10 cellular contexts compared by ENCODE assay signal in the genomic region with DNA sequence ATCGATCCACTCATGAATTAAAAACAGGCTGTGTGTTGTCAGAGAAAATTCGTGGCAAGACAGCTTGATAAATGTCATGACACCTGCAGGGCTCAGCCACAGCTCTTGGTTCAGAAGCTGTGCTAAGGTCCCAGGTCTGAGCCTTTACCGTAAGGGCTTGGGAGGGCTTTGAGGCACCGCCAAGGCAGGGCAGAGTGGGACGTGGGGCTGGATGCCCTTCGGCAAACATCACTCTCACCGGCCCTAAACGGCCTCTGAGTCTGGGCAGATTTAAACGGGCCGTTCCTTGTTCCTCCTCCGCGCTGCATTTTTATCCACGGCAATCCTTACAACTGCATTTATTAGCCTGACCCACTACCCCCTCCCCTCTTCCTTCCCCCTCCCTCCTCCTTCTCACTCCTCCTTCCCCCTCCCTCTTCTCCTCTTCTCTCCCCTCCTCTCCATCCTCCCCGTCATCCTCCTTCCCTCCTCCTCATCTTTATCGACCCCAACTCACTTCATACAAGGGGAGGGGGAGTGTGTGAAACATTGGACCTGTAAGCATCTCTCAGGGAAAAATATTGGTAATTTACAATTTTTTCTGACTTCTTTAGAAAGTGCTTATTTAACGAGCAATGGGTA. TPM values are rescaled to one million over a fixed set of nuclear protein-coding genes. Genes with fewer than 3 reads are reported as not detected.
A peak's percentile ranks its signal among the peaks of the same experiment; 100 is the strongest.
DNase-seq lines count a peak whose midpoint lies in the region; ATAC-seq and TF ChIP-seq lines count a peak whose summit lies in the region.
"Had no signal": no experiment of that assay in that cellular context is flagged by ENCODE, and none has a peak within 500 bp of the region (broad histone marks: within the 10 kb centered on the region; RNA-seq: fewer than 3 reads in every experiment).

No MANE protein-coding gene starts in this region.

- peak overlapping the region; percentile 39 for H3K4me3 ChIP-seq in WI38 (ENCODE audit: low read depth, low read length)
- H3K4me3 ChIP-seq: tibial artery had no signal

- TF ChIP-seq CTCF in WI38 (IDR thresholded peaks at IDR 0.05; ENCODE audit: low read depth, low read length) = no peak

- peaks cover 90% of the 10 kb centered on the region for H3K4me1 Mint-ChIP-seq in stimulated activated effector memory CD8-positive, alpha-beta T cell treated with anti-CD3 and anti-CD28 coated beads, Interleukin-12 subunit alpha, Interleukin-12 subunit beta, amount 100 ng/mL, for 72 hours

- peaks cover 75% of the 10 kb centered on the region for H3K36me3 Mint-ChIP-seq in stimulated activated effector memory CD8-positive, alpha-beta T cell treated with anti-CD3 and anti-CD28 coated beads, Interleukin-12 subunit alpha, Interleukin-12 subunit beta, amount 100 ng/mL, for 72 hours

- peak overlapping the region; percentile 80 for H3K4me3 Mint-ChIP-seq in stimulated activated effector memory CD8-positive, alpha-beta T cell treated with anti-CD3 and anti-CD28 coated beads, Interleukin-12 subunit alpha, Interleukin-12 subunit beta, amount 100 ng/mL, for 72 hours

- H3K9me3 Mint-ChIP-seq in stimulated activated effector memory CD8-positive, alpha-beta T cell treated with anti-CD3 and anti-CD28 coated beads, Interleukin-12 subunit alpha, Interleukin-12 subunit beta, amount 100 ng/mL, for 72 hours = no peaks in the 10 kb centered on the region

- intact Hi-C loops in left ventricle myocardium superior (cut with micrococcal nuclease) = no loop called here

- H3K27ac Mint-ChIP-seq in stimulated activated effector memory CD8-positive, alpha-beta T cell treated with anti-CD3 and anti-CD28 coated beads, Interleukin-12 subunit alpha, Interleukin-12 subunit beta, amount 100 ng/mL, for 72 hours = peak overlapping the region; percentile 83

- ATAC-seq in left ventricle myocardium superior = peak; percentile 50
- ATAC-seq in stimulated activated effector memory CD8-positive, alpha-beta T cell treated with anti-CD3 and anti-CD28 coated beads, Interleukin-12 subunit alpha, Interleukin-12 subunit beta, amount 100 ng/mL, for 72 hours = no peak
- no peak for ATAC-seq in GM21423 (IDR thresholded peaks at IDR 0.05; ENCODE audit: unreplicated experiment)
- no peak for ATAC-seq in HG03139 (IDR thresholded peaks at IDR 0.05; ENCODE audit: unreplicated experiment)
- no peak for ATAC-seq in GM18873 (IDR thresholded peaks at IDR 0.05; ENCODE audit: low FRiP score, unreplicated experiment)

- DNase-seq in NCI-H345 (lab: John Stamatoyannopoulos, UW) = peak; percentile 6
- no peak for DNase-seq in NCI-H345 treated with DMSO at 0.1 percent for 48 hours (lab: John Stamatoyannopoulos, UW; ENCODE audit: unreplicated experiment)
- no peak for DNase-seq in left ventricle myocardium superior
- no peak for DNase-seq in stimulated activated effector memory CD8-positive, alpha-beta T cell treated with anti-CD3 and anti-CD28 coated beads, Interleukin-12 subunit alpha, Interleukin-12 subunit beta, amount 100 ng/mL, for 72 hours (ENCODE audit: low spot score in 2 of 2)
- DNase-seq: NCI-H2081, tibial artery had no signal

RNA-seq across cellular contexts. Expression of gene MBP, which starts 33.9 kb away (rescaled TPM):
- 32.7 TPM for total RNA-seq in left ventricle myocardium superior
